In genomic region chr22:36239150-36239400, GRCh38 we compare ENCODE assay signal across 9 cellular contexts. TPM values are rescaled to one million over a fixed set of nuclear protein-coding genes. Genes with fewer than 3 reads are reported as not detected.
DNase-seq lines count a peak whose midpoint lies in the region; ATAC-seq, FAIRE-seq and TF ChIP-seq lines count a peak whose summit lies in the region.
"Had no signal": no experiment of that assay in that cellular context is flagged by ENCODE, and none has a peak within 500 bp of the region (broad histone marks: within the 10 kb centered on the region; RNA-seq: fewer than 3 reads in every experiment).

No MANE protein-coding gene starts in this region.

- H3K79me2 ChIP-seq in DND-41 (ENCODE audit: insufficient read depth, low read length) (peaks cover 46% of the 10 kb centered on the region), K562 (ENCODE audit: control insufficient read depth, insufficient read depth, low read length) (peaks cover 23% of the 10 kb centered on the region), HepG2 (ENCODE audit: insufficient read depth, low read length) (peaks cover 48% of the 10 kb centered on the region)

- no peak for FAIRE-seq in K562 (lab: Jason Lieb, UNC)
- FAIRE-seq in HepG2 (lab: Jason Lieb, UNC) = no peak

- no peaks in the 10 kb centered on the region for H3K9me1 ChIP-seq in K562 (ENCODE audit: control insufficient read depth, insufficient read depth, low read length)

- no peak; the same call in 2 of the 3 replicates for ATAC-seq in DND-41 (ENCODE audit: insufficient read depth, low read depth)
- ATAC-seq in HG03439 (IDR thresholded peaks at IDR 0.05; ENCODE audit: unreplicated experiment) = peak; percentile 14
- ATAC-seq in K562 = peak; percentile 43
- no peak; the same call in 2 of the 3 replicates for ATAC-seq in HepG2
- no peak for ATAC-seq in GM18502 (IDR thresholded peaks at IDR 0.05; ENCODE audit: poor library complexity, unreplicated experiment)

- H4K20me1 ChIP-seq in DND-41 (ENCODE audit: insufficient read depth, low read length) (no peaks in the 10 kb centered on the region), K562 (replicated peaks; ENCODE audit: control insufficient read depth, insufficient read depth, low read length) (no peaks in the 10 kb centered on the region), HepG2 (ENCODE audit: insufficient read depth, low read length) (0 out of 2 replicates have a peak, but pooled peaks cover 4% of the 10 kb centered on the region)

- POLR2A ChIA-PET in K562 (lab: Yijun Ruan, JAX) (interaction anchor here (0.8 to 3.2 kb wide), 5 partner anchors 9 to 252 kb away, joined by 3 to 15 read pairs (median 4); partner anchors contain the start of gene APOL1), HepG2 (lab: Yijun Ruan, JAX) (interaction anchor here (0.9 to 6.1 kb wide), 12 partner anchors 13 to 266 kb away, joined by 3 to 102 read pairs (median 5); partner anchors contain the start of genes APOL1, APOL3 and MYH9)

- H3K4me1 ChIP-seq in DND-41 (ENCODE audit: insufficient read depth, low read length) (peaks cover 41% of the 10 kb centered on the region), K562 (replicated peaks in 1 of 2; ENCODE audit: control insufficient read depth in 2 of 2, insufficient read depth in 2 of 2, low read length in 2 of 2) (peaks cover 4 to 6% of the 10 kb centered on the region in 2 experiments; a peak in 4 of 5 replicates), HepG2 (ENCODE audit: insufficient read depth, low read length) (peaks cover 48% of the 10 kb centered on the region), thyroid gland (peaks cover 24 to 30% of the 10 kb centered on the region in 2 donors)

- TF ChIP-seq POLR2A in K562 (conservative IDR thresholded peaks at IDR 0.05) (no peak), HepG2 (IDR thresholded peaks at IDR 0.05; ENCODE audit: insufficient read depth in 1 of 2, low read depth in 2 of 2, low read length in 2 of 2) (no peak), thyroid gland (IDR thresholded peaks at IDR 0.05) (no peak)

- DNase-seq in DND-41 (no peak), K562 (ENCODE audit: extremely low read depth in 1 of 4, low spot score in 3 of 4) (no peak), HepG2 (ENCODE audit: low spot score) (no peak), thyroid gland (no peak), HCEC 1CT (no peak)
- DNase-seq in activated effector memory CD4-positive, alpha-beta T cell treated with Interleukin-2 at 50 U/mL for 16 hours = no peak

- CTCF ChIA-PET in K562 (lab: Yijun Ruan, JAX; ENCODE audit: low intra/inter-chr PET ratio) = no interaction called here
- CTCF ChIA-PET in HepG2 (lab: Yijun Ruan, JAX; ENCODE audit: low intra/inter-chr PET ratio, low total read pairs) = interaction anchor here (1.3 kb wide), 1 partner anchor 44 kb away, joined by 4 read pairs; no protein-coding TSS in a partner anchor

- H3K36me3 ChIP-seq in DND-41 (ENCODE audit: insufficient read depth, low read length) (peaks cover 30% of the 10 kb centered on the region), K562 (ENCODE audit: control insufficient read depth, insufficient read depth, low read length) (peaks cover 3% of the 10 kb centered on the region; the same call in 1 of the 3 replicates), HepG2 (replicated peaks in 1 of 2; ENCODE audit: control insufficient read depth in 1 of 2, insufficient read depth in 2 of 2, low read length in 2 of 2) (peaks cover 5 to 18% of the 10 kb centered on the region in 2 experiments; a peak in 3 of 5 replicates), thyroid gland (no peaks in the 10 kb centered on the region)

- WGBS in K562 (ENCODE audit: insufficient coverage, low coverage, missing lambda C conversion rate) = 0% methylated on average over 4 of the region's 4 CpGs
- WGBS in HepG2 (ENCODE audit: low lambda C conversion rate) = 0% methylated on average over 4 of the region's 4 CpGs
- 0% methylated on average over 4 of the region's 4 CpGs for WGBS in thyroid gland, 2 donors

- intact Hi-C loops in K562 (cut with micrococcal nuclease) = loop anchor here (5.0 kb wide), 1 partner anchor 38 kb away; no protein-coding TSS in a partner anchor
- intact Hi-C loops in HepG2 (cut with micrococcal nuclease; ENCODE audit: unreplicated experiment) = loop anchor here (2.0 to 5.0 kb wide), 2 partner anchors 37 to 38 kb away; partner anchors contain the start of gene APOL4
- intact Hi-C loops in thyroid gland (cut with DNase I) = loop anchor here (5.0 kb wide), 1 partner anchor 48 kb away; no protein-coding TSS in a partner anchor

- H3K9ac ChIP-seq in DND-41 (ENCODE audit: low read depth, low read length) = peak overlapping the region; percentile 75
- peak overlapping the region; percentile 74 to 89 for H3K9ac ChIP-seq in K562 (ENCODE audit: insufficient read depth in 1 of 2, low read depth in 2 of 2, low read length in 2 of 2)
- peak overlapping the region; percentile 78 for H3K9ac ChIP-seq in HepG2 (ENCODE audit: insufficient read depth, low read depth, low read length)

- no peak for TF ChIP-seq RAD21 in K562 (CRISPR knock-in tag; conservative IDR thresholded peaks at IDR 0.05 in 1 of 2, IDR thresholded peaks at IDR 0.05 in 1 of 2)
- no peak for TF ChIP-seq RAD21 in HepG2 (CRISPR knock-in tag; IDR thresholded peaks at IDR 0.05)

- H3K4me3 ChIP-seq in DND-41 (ENCODE audit: low read depth in 1 of 2, low read length in 2 of 2) (peak overlapping the region; percentile 55 to 66), K562 (peak overlapping the region; percentile 59), HepG2 (replicated peaks in 1 of 3; ENCODE audit: insufficient read depth in 1 of 3, low read depth in 2 of 3, low read length in 3 of 3) (peak overlapping the region; percentile 71 to 94 (median 81)), thyroid gland (replicated peaks in 1 of 3) (peak overlapping the region; percentile 16 to 45 (median 40))

- H3K4me2 ChIP-seq in DND-41 (ENCODE audit: insufficient read depth, low read length) (peak overlapping the region; percentile 95), K562 (ENCODE audit: insufficient read depth, low read length) (peak overlapping the region; percentile 97), HepG2 (ENCODE audit: low read depth, low read length) (peak overlapping the region; percentile 94)

- no peaks in the 10 kb centered on the region for H3K9me3 ChIP-seq in DND-41 (ENCODE audit: insufficient read depth, low read length, severe bottlenecking)
- H3K9me3 ChIP-seq in K562 (replicated peaks; ENCODE audit: control insufficient read depth, insufficient read depth, low read depth, low read length) = peaks cover 2% of the 10 kb centered on the region; the same call in 1 of the 2 replicates
- no peaks in the 10 kb centered on the region for H3K9me3 ChIP-seq in HepG2 (ENCODE audit: low read length)
- no peaks in the 10 kb centered on the region for H3K9me3 ChIP-seq in thyroid gland

- peak overlapping the region; percentile 65 for H2AFZ ChIP-seq in DND-41 (ENCODE audit: low read depth, low read length)
- peak overlapping the region; percentile 94 for H2AFZ ChIP-seq in K562 (ENCODE audit: low read depth, low read length)
- no peak overlapping the region for H2AFZ ChIP-seq in HepG2 (ENCODE audit: low read length)

- TF ChIP-seq CTCF in DND-41 (IDR thresholded peaks at IDR 0.05; ENCODE audit: borderline replicate concordance, extremely low read depth, low read length, poor library complexity, severe bottlenecking) (no peak), K562 (IDR thresholded peaks at IDR 0.05 in 2 of 3, conservative IDR thresholded peaks at IDR 0.05 in 1 of 3; ENCODE audit: insufficient read depth in 2 of 3, low read depth in 1 of 3, low read length in 3 of 3) (no peak), HepG2 (CRISPR knock-in tag; IDR thresholded peaks at IDR 0.05) (no peak), thyroid gland (IDR thresholded peaks at IDR 0.05) (no peak)

- BruUV-seq in K562 (replicated peaks; lab: Mats Ljungman, UMichigan) (TSS peak; percentile 63), HepG2 (replicated peaks; lab: Mats Ljungman, UMichigan) (no TSS peak)

- in situ Hi-C loops in K562 (cut with MboI) = no loop called here
- in situ Hi-C loops in HepG2 (cut with HindIII; ENCODE audit: extremely low pct_ligation_motif_present, low pct_unique_long_range_greater_than_20kb) = loop anchor here (10.0 kb wide), 1 partner anchor 46 kb away; no protein-coding TSS in a partner anchor

- TF ChIP-seq EP300 in K562 (IDR thresholded peaks at IDR 0.05; ENCODE audit: low read length) (no peak), HepG2 (IDR thresholded peaks at IDR 0.05; ENCODE audit: low read depth in 2 of 2, low read length in 2 of 2) (no peak), HepG2 (CRISPR knock-in tag; IDR thresholded peaks at IDR 0.05; ENCODE audit: borderline replicate concordance) (no peak)

- H3K27me3 ChIP-seq in DND-41 (ENCODE audit: insufficient read depth, low read length, poor library complexity) (no peaks in the 10 kb centered on the region), K562 (ENCODE audit: control insufficient read depth in 2 of 2, insufficient read depth in 2 of 2, low read length in 2 of 2) (no peaks in the 10 kb centered on the region), HepG2 (ENCODE audit: control insufficient read depth in 1 of 2, insufficient read depth in 2 of 2, low read length in 2 of 2) (no peaks in the 10 kb centered on the region; a peak in 1 of 5 replicates), thyroid gland (no peaks in the 10 kb centered on the region)

- H3K27ac ChIP-seq in DND-41 (ENCODE audit: low read length) (peak overlapping the region; percentile 81), K562 (ENCODE audit: extremely low read depth, low read depth, low read length) (peak overlapping the region; percentile 87), HepG2 (ENCODE audit: extremely low read length, insufficient read depth, low read length) (peak overlapping the region; percentile 73), thyroid gland (peak overlapping the region; percentile 65 to 92 (median 81))

RNA-seq across cellular contexts. Expression of gene APOL2, which starts 0.3 kb away (rescaled TPM):
- 7.9 and 14.5 TPM in 2 replicates for total RNA-seq in K562 (2011; cell fraction: chromatin; rRNA removed; ENCODE audit: low replicate concordance)
- 9.6 and 11.0 TPM in 2 replicates for total RNA-seq in K562 (2011; cell fraction: nucleolus; rRNA removed)
- 11.5 and 15.8 TPM in 2 replicates for total RNA-seq in K562 (2011; cell fraction: nucleoplasm; rRNA removed)
- total RNA-seq in K562 (2014; rRNA removed) (8.9 and 9.7 TPM in 2 replicates), K562 (2014; rRNA removed; fragmentation: Illumina TruSeq; extraction: Trizol) (9.3 and 10.6 TPM in 2 replicates), K562 (2015; rRNA removed; fragmentation: Illumina TruSeq; extraction: Trizol) (9.6 and 10.6 TPM in 2 replicates), K562 (2021) (9.7 and 10.6 TPM in 2 replicates), HepG2 (2016; rRNA removed; fragmentation: Illumina TruSeq; extraction: Trizol) (28.7 and 34.3 TPM in 2 replicates), thyroid gland (10 to 100 TPM; 31.1 to 45.6 (median 35.6) TPM)
- polyA plus RNA-seq in K562 (2011; rRNA removed) (5.4 and 7.7 TPM in 2 replicates), K562 (2014; fragmentation: Illumina TruSeq; extraction: Trizol) (8.9 and 9.4 TPM in 2 replicates), K562 (2014; fragmentation: Nextera tagmentation; extraction: Ambion mirVana) (1 to 10 TPM; 2.7 to 6.8 TPM), K562 (2014; rRNA removed) (6.6 and 6.9 TPM in 2 replicates), HepG2 (2011; rRNA removed) (51.2 and 94.4 TPM in 2 replicates)
- 5.7 and 7.9 TPM in 2 replicates for polyA plus RNA-seq in K562 (2011; cell fraction: cytosol; rRNA removed)
- polyA plus RNA-seq in K562 (2011; cell fraction: nucleus; rRNA removed) = 7.8 and 12.8 TPM in 2 replicates
- polyA plus RNA-seq in K562 (2012) = 12.3 and 12.8 TPM in 2 replicates
- 7.8 and 13.2 TPM in 2 replicates for polyA minus RNA-seq in K562 (2011; rRNA and poly(A)+ RNA removed)
- polyA minus RNA-seq in K562 (2011; cell fraction: cytosol; rRNA and poly(A)+ RNA removed) = 3.5 and 6.3 TPM in 2 replicates
- 2.4 and 3.6 TPM in 2 replicates for polyA minus RNA-seq in K562 (2011; cell fraction: nucleus; rRNA and poly(A)+ RNA removed)
- total RNA-seq in HepG2 (2016; cell fraction: cytosol; rRNA removed; fragmentation: Illumina TruSeq; extraction: Trizol; ENCODE audit: low read depth) = 2.5 and 3.6 TPM in 2 replicates
- 27.0 and 29.3 TPM in 2 replicates for total RNA-seq in HepG2 (2016; cell fraction: insoluble cytoplasmic fraction; rRNA removed; fragmentation: Illumina TruSeq; extraction: Trizol)
- 8.2 and 9.0 TPM in 2 replicates for total RNA-seq in HepG2 (2016; cell fraction: membrane; rRNA removed; fragmentation: Illumina TruSeq; extraction: Trizol)
- 16.8 and 21.4 TPM in 2 replicates for total RNA-seq in HepG2 (2016; cell fraction: nucleus; rRNA removed; fragmentation: Illumina TruSeq; extraction: Trizol)
- 53.4 and 72.6 TPM in 2 replicates for polyA plus RNA-seq in HepG2 (2011; cell fraction: cytosol; rRNA removed)
- polyA plus RNA-seq in HepG2 (2011; cell fraction: nucleus; rRNA removed) = 195 and 245 TPM in 2 replicates
- 58.3 and 88.7 TPM in 2 replicates for polyA plus RNA-seq in HepG2 (2012)
- 1.8 TPM in 2 replicates for polyA plus RNA-seq in HepG2 (2016; cell fraction: cytosol; fragmentation: Illumina TruSeq; extraction: Trizol; ENCODE audit: low read depth)
- polyA plus RNA-seq in HepG2 (2016; cell fraction: insoluble cytoplasmic fraction; fragmentation: Illumina TruSeq; extraction: Trizol; ENCODE audit: low read depth) = 20.2 and 26.3 TPM in 2 replicates
- 4.4 and 5.1 TPM in 2 replicates for polyA plus RNA-seq in HepG2 (2016; cell fraction: membrane; fragmentation: Illumina TruSeq; extraction: Trizol; ENCODE audit: low read depth)
- 31.6 and 34.2 TPM in 2 replicates for polyA plus RNA-seq in HepG2 (2016; cell fraction: nucleus; fragmentation: Illumina TruSeq; extraction: Trizol; ENCODE audit: insufficient read depth, low read depth)
- polyA minus RNA-seq in HepG2 (2011; rRNA and poly(A)+ RNA removed; ENCODE audit: low replicate concordance) = 34.5 and 120 TPM in 2 replicates
- polyA minus RNA-seq in HepG2 (2011; cell fraction: cytosol; rRNA and poly(A)+ RNA removed) = 39.4 and 67.2 TPM in 2 replicates
- 44.7 and 77.3 TPM in 2 replicates for polyA minus RNA-seq in HepG2 (2011; cell fraction: nucleus; rRNA and poly(A)+ RNA removed)

RNA-seq across cellular contexts. Expression of gene APOL1, which starts 13.9 kb away (rescaled TPM):
- 16.6 and 19.1 TPM in 2 replicates for total RNA-seq in K562 (2011; cell fraction: chromatin; rRNA removed; ENCODE audit: low replicate concordance)
- 16.3 and 21.5 TPM in 2 replicates for total RNA-seq in K562 (2011; cell fraction: nucleolus; rRNA removed)
- total RNA-seq in K562 (2011; cell fraction: nucleoplasm; rRNA removed) = 19.4 and 21.1 TPM in 2 replicates
- 5.8 TPM in 2 replicates for total RNA-seq in K562 (2014; rRNA removed)
- 3.5 and 4.1 TPM in 2 replicates for total RNA-seq in K562 (2014; rRNA removed; fragmentation: Illumina TruSeq; extraction: Trizol)
- 7.0 and 7.3 TPM in 2 replicates for total RNA-seq in K562 (2015; rRNA removed; fragmentation: Illumina TruSeq; extraction: Trizol)
- total RNA-seq in K562 (2021) = 8.1 and 9.0 TPM in 2 replicates
- 4.7 and 5.6 TPM in 2 replicates for polyA plus RNA-seq in K562 (2011; rRNA removed)
- polyA plus RNA-seq in K562 (2011; cell fraction: cytosol; rRNA removed) = 2.8 and 4.2 TPM in 2 replicates
- polyA plus RNA-seq in K562 (2011; cell fraction: nucleus; rRNA removed) = 7.4 and 14.5 TPM in 2 replicates
- polyA plus RNA-seq in K562 (2012) = 21.2 and 33.8 TPM in 2 replicates
- polyA plus RNA-seq in K562 (2014; fragmentation: Illumina TruSeq; extraction: Trizol) = 9.5 and 9.7 TPM in 2 replicates
- polyA plus RNA-seq in K562 (2014; fragmentation: Nextera tagmentation; extraction: Ambion mirVana) = 1 to 10 TPM; 2.5 to 4.2 TPM
- polyA plus RNA-seq in K562 (2014; rRNA removed) = 5.3 and 6.9 TPM in 2 replicates
- 4.9 and 5.3 TPM in 2 replicates for polyA minus RNA-seq in K562 (2011; rRNA and poly(A)+ RNA removed)
- 1.2 and 5.9 TPM in 2 replicates for polyA minus RNA-seq in K562 (2011; cell fraction: cytosol; rRNA and poly(A)+ RNA removed)
- 2.6 and 3.2 TPM in 2 replicates for polyA minus RNA-seq in K562 (2011; cell fraction: nucleus; rRNA and poly(A)+ RNA removed)
- total RNA-seq in HepG2 (2016; rRNA removed; fragmentation: Illumina TruSeq; extraction: Trizol) = 11.2 and 20.3 TPM in 2 replicates
- 2.3 and 2.8 TPM in 2 replicates for total RNA-seq in HepG2 (2016; cell fraction: cytosol; rRNA removed; fragmentation: Illumina TruSeq; extraction: Trizol; ENCODE audit: low read depth)
- total RNA-seq in HepG2 (2016; cell fraction: insoluble cytoplasmic fraction; rRNA removed; fragmentation: Illumina TruSeq; extraction: Trizol) = 10.1 and 20.9 TPM in 2 replicates
- 3.2 and 3.4 TPM in 2 replicates for total RNA-seq in HepG2 (2016; cell fraction: membrane; rRNA removed; fragmentation: Illumina TruSeq; extraction: Trizol)
- 19.4 and 20.3 TPM in 2 replicates for total RNA-seq in HepG2 (2016; cell fraction: nucleus; rRNA removed; fragmentation: Illumina TruSeq; extraction: Trizol)
- 75.0 and 124 TPM in 2 replicates for polyA plus RNA-seq in HepG2 (2011; rRNA removed)
- polyA plus RNA-seq in HepG2 (2011; cell fraction: cytosol; rRNA removed) = 57.2 and 84.6 TPM in 2 replicates
- polyA plus RNA-seq in HepG2 (2011; cell fraction: nucleus; rRNA removed) = 110 and 144 TPM in 2 replicates
- polyA plus RNA-seq in HepG2 (2012) = 126 and 159 TPM in 2 replicates
- polyA plus RNA-seq in HepG2 (2016; cell fraction: cytosol; fragmentation: Illumina TruSeq; extraction: Trizol; ENCODE audit: low read depth) = 2.5 and 2.9 TPM in 2 replicates
- polyA plus RNA-seq in HepG2 (2016; cell fraction: insoluble cytoplasmic fraction; fragmentation: Illumina TruSeq; extraction: Trizol; ENCODE audit: low read depth) = 12.0 and 13.0 TPM in 2 replicates
- 3.3 and 3.8 TPM in 2 replicates for polyA plus RNA-seq in HepG2 (2016; cell fraction: membrane; fragmentation: Illumina TruSeq; extraction: Trizol; ENCODE audit: low read depth)
- 37.3 and 42.3 TPM in 2 replicates for polyA plus RNA-seq in HepG2 (2016; cell fraction: nucleus; fragmentation: Illumina TruSeq; extraction: Trizol; ENCODE audit: insufficient read depth, low read depth)
- polyA minus RNA-seq in HepG2 (2011; rRNA and poly(A)+ RNA removed; ENCODE audit: low replicate concordance) = 2.0 and 61.9 TPM in 2 replicates
- polyA minus RNA-seq in HepG2 (2011; cell fraction: cytosol; rRNA and poly(A)+ RNA removed) = 61.5 and 88.3 TPM in 2 replicates
- polyA minus RNA-seq in HepG2 (2011; cell fraction: nucleus; rRNA and poly(A)+ RNA removed) = 34.2 and 54.7 TPM in 2 replicates
- total RNA-seq in thyroid gland = 10 to 100 TPM in 3 of 4 donors, 1 to 10 TPM in 1; 6.7 to 16.8 (median 11.0) TPM

RNA-seq across cellular contexts. Expression of gene APOL4, which starts 37.5 kb away (rescaled TPM):
- 11.5 and 14.1 TPM in 2 replicates for total RNA-seq in K562 (2011; cell fraction: chromatin; rRNA removed; ENCODE audit: low replicate concordance)
- total RNA-seq in K562 (2011; cell fraction: nucleolus; rRNA removed) = 8.7 and 14.0 TPM in 2 replicates
- 14.4 and 15.3 TPM in 2 replicates for total RNA-seq in K562 (2011; cell fraction: nucleoplasm; rRNA removed)
- total RNA-seq in K562 (2014; rRNA removed) (6.6 and 9.4 TPM in 2 replicates), K562 (2014; rRNA removed; fragmentation: Illumina TruSeq; extraction: Trizol) (7.6 and 9.3 TPM in 2 replicates), K562 (2015; rRNA removed; fragmentation: Illumina TruSeq; extraction: Trizol) (11.0 and 11.9 TPM in 2 replicates), K562 (2021) (8.9 and 9.8 TPM in 2 replicates), HepG2 (2016; rRNA removed; fragmentation: Illumina TruSeq; extraction: Trizol) (0.45 and 0.77 TPM in 2 replicates), thyroid gland (10 to 100 TPM in 1 of 4 donors, 1 to 10 TPM in 2, not detected in 1; 5.8 to 16.1 (median 7.5) TPM)
- polyA plus RNA-seq in K562 (2011; rRNA removed) (14.3 and 14.5 TPM in 2 replicates), K562 (2014; fragmentation: Illumina TruSeq; extraction: Trizol) (8.1 and 10.2 TPM in 2 replicates), K562 (2014; fragmentation: Nextera tagmentation; extraction: Ambion mirVana) (10 to 100 TPM in 1 of 2 experiments, 1 to 10 TPM in 1; 8.9 to 15.0 TPM), K562 (2014; rRNA removed) (6.5 and 7.2 TPM in 2 replicates), HepG2 (2011; rRNA removed) (2.8 and 4.9 TPM in 2 replicates)
- 14.6 and 18.4 TPM in 2 replicates for polyA plus RNA-seq in K562 (2011; cell fraction: cytosol; rRNA removed)
- 8.5 and 10.5 TPM in 2 replicates for polyA plus RNA-seq in K562 (2011; cell fraction: nucleus; rRNA removed)
- polyA plus RNA-seq in K562 (2012) = 16.0 and 18.4 TPM in 2 replicates
- 32.8 and 36.6 TPM in 2 replicates for polyA minus RNA-seq in K562 (2011; rRNA and poly(A)+ RNA removed)
- polyA minus RNA-seq in K562 (2011; cell fraction: cytosol; rRNA and poly(A)+ RNA removed) = 9.2 and 12.4 TPM in 2 replicates
- polyA minus RNA-seq in K562 (2011; cell fraction: nucleus; rRNA and poly(A)+ RNA removed) = 6.5 and 15.6 TPM in 2 replicates
- not detected in 2 replicates for total RNA-seq in HepG2 (2016; cell fraction: cytosol; rRNA removed; fragmentation: Illumina TruSeq; extraction: Trizol; ENCODE audit: low read depth)
- total RNA-seq in HepG2 (2016; cell fraction: insoluble cytoplasmic fraction; rRNA removed; fragmentation: Illumina TruSeq; extraction: Trizol) = 0.54 and 0.76 TPM in 2 replicates
- total RNA-seq in HepG2 (2016; cell fraction: membrane; rRNA removed; fragmentation: Illumina TruSeq; extraction: Trizol) = 0.15 and 0.45 TPM in 2 replicates
- total RNA-seq in HepG2 (2016; cell fraction: nucleus; rRNA removed; fragmentation: Illumina TruSeq; extraction: Trizol) = 0.78 and 0.91 TPM in 2 replicates
- polyA plus RNA-seq in HepG2 (2011; cell fraction: cytosol; rRNA removed) = 1.8 and 3.0 TPM in 2 replicates
- polyA plus RNA-seq in HepG2 (2011; cell fraction: nucleus; rRNA removed) = 5.6 and 9.1 TPM in 2 replicates
- polyA plus RNA-seq in HepG2 (2012) = 3.2 and 7.5 TPM in 2 replicates
- 0.06 and 0.10 TPM in 2 replicates for polyA plus RNA-seq in HepG2 (2016; cell fraction: cytosol; fragmentation: Illumina TruSeq; extraction: Trizol; ENCODE audit: low read depth)
- 0.57 and 0.62 TPM in 2 replicates for polyA plus RNA-seq in HepG2 (2016; cell fraction: insoluble cytoplasmic fraction; fragmentation: Illumina TruSeq; extraction: Trizol; ENCODE audit: low read depth)
- 0.11 and 0.16 TPM in 2 replicates for polyA plus RNA-seq in HepG2 (2016; cell fraction: membrane; fragmentation: Illumina TruSeq; extraction: Trizol; ENCODE audit: low read depth)
- 0.96 and 1.2 TPM in 2 replicates for polyA plus RNA-seq in HepG2 (2016; cell fraction: nucleus; fragmentation: Illumina TruSeq; extraction: Trizol; ENCODE audit: insufficient read depth, low read depth)
- 1.5 TPM in 1 of 2 replicates, not detected in the other for polyA minus RNA-seq in HepG2 (2011; rRNA and poly(A)+ RNA removed; ENCODE audit: low replicate concordance)
- polyA minus RNA-seq in HepG2 (2011; cell fraction: cytosol; rRNA and poly(A)+ RNA removed) = 0.70 and 1.5 TPM in 2 replicates
- 0.90 and 2.7 TPM in 2 replicates for polyA minus RNA-seq in HepG2 (2011; cell fraction: nucleus; rRNA and poly(A)+ RNA removed)
- total RNA-seq: HT1080 had no signal

Comparison
In these comparisons a context has a peak if more than half of its experiments do, and no peak if none do; other contexts are left out.
1. ATAC-seq: peak in HG03439 (single experiment) and K562 (single experiment); none in DND-41 (single experiment), HepG2 (single experiment) and GM18502 (single experiment).
2. Peak in every context shown above with its lines, with median percentiles within 50 percentile points of each other: H3K27ac ChIP-seq, H3K4me2 ChIP-seq, H3K4me3 ChIP-seq and H3K9ac ChIP-seq.